In the genomic region with DNA sequence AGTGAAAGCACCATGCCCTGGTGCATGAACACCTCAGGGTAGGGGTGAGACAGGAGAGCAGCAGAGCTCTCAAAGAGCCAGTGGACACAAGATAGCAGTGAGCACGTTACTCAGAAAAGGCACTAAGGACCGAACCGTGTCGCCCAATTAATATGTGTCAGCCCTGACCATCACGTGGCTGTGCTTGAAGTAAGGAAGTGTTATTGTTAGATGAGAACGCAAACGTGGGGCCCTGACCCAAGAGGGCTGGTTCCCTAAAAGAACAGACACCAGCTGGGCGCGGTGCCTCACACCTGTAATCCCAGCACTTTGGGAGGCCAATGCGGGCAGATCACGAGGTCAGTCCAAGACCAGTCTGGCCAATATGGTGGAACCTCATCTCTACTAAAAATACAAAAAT, we compare ENCODE assay signal across 19 cellular contexts. TPM values are rescaled to one million over a fixed set of nuclear protein-coding genes. Genes with fewer than 3 reads are reported as not detected.
DNase-seq lines count a peak whose midpoint lies in the region; ATAC-seq, FAIRE-seq and TF ChIP-seq lines count a peak whose summit lies in the region.
"Had no signal": no experiment of that assay in that cellular context is flagged by ENCODE, and none has a peak within 500 bp of the region (broad histone marks: within the 10 kb centered on the region; RNA-seq: fewer than 3 reads in every experiment).

No MANE protein-coding gene starts in this region.

- no peaks in the 10 kb centered on the region for H3K9me2 ChIP-seq in OCI-LY1 (ENCODE audit: low read depth, low read length)

- peaks cover 4% of the 10 kb centered on the region; the same call in 1 of the 2 replicates for H3K36me3 ChIP-seq in OCI-LY1 (ENCODE audit: insufficient read depth, low read length)
- H3K36me3 ChIP-seq in SJCRH30 = no peaks in the 10 kb centered on the region; the same call in 1 of the 2 replicates

- H3K36me3 Mint-ChIP-seq in activated naive CD8-positive, alpha-beta T cell = no peaks in the 10 kb centered on the region
- peaks cover 6% of the 10 kb centered on the region for H3K36me3 Mint-ChIP-seq in activated naive CD8-positive, alpha-beta T cell treated with anti-CD3 and anti-CD28 coated beads, Interleukin-2, amount 50 U/mL, for 24 hours (ENCODE audit: low read depth)
- H3K36me3 Mint-ChIP-seq in memory B cell = no peaks in the 10 kb centered on the region
- H3K36me3 Mint-ChIP-seq in stimulated activated naive B cell treated with anti-CD40 and anti-IgM and Interleukin-4, amounts not matched to agents 10 μg/mL and 1 μg/mL and 100 μg/mL, for 72 hours = peaks cover 12 to 22% of the 10 kb centered on the region in 2 donors

- no peak for TF ChIP-seq CTCF in OCI-LY1 (IDR thresholded peaks at IDR 0.05; ENCODE audit: low read length)

- H3K4me1 Mint-ChIP-seq in activated naive CD8-positive, alpha-beta T cell (ENCODE audit: low read depth) = peaks cover 68% of the 10 kb centered on the region
- peaks cover 66% of the 10 kb centered on the region for H3K4me1 Mint-ChIP-seq in activated naive CD8-positive, alpha-beta T cell treated with anti-CD3 and anti-CD28 coated beads, Interleukin-2, amount 50 U/mL, for 24 hours
- H3K4me1 Mint-ChIP-seq in memory B cell = peaks cover 38% of the 10 kb centered on the region
- H3K4me1 Mint-ChIP-seq in stimulated activated naive B cell treated with anti-CD40 and anti-IgM and Interleukin-4, amounts not matched to agents 10 μg/mL and 1 μg/mL and 100 μg/mL, for 72 hours = peaks cover 44 to 75% of the 10 kb centered on the region in 2 donors

- H3K27ac Mint-ChIP-seq in activated naive CD8-positive, alpha-beta T cell = no peak overlapping the region
- H3K27ac Mint-ChIP-seq in activated naive CD8-positive, alpha-beta T cell treated with anti-CD3 and anti-CD28 coated beads, Interleukin-2, amount 50 U/mL, for 24 hours = no peak overlapping the region
- H3K27ac Mint-ChIP-seq in memory B cell = no peak overlapping the region
- peak overlapping the region; percentile 82 for H3K27ac Mint-ChIP-seq in stimulated activated naive B cell treated with anti-CD40 and anti-IgM and Interleukin-4, amounts not matched to agents 10 μg/mL and 1 μg/mL and 100 μg/mL, for 72 hours
- H3K27ac Mint-ChIP-seq: CD8-positive, alpha-beta T cell had no signal

- no peaks in the 10 kb centered on the region for H3K27me3 Mint-ChIP-seq in activated naive CD8-positive, alpha-beta T cell
- no peaks in the 10 kb centered on the region for H3K27me3 Mint-ChIP-seq in activated naive CD8-positive, alpha-beta T cell treated with anti-CD3 and anti-CD28 coated beads, Interleukin-2, amount 50 U/mL, for 24 hours
- H3K27me3 Mint-ChIP-seq in memory B cell = no peaks in the 10 kb centered on the region
- no peaks in the 10 kb centered on the region for H3K27me3 Mint-ChIP-seq in stimulated activated naive B cell treated with anti-CD40 and anti-IgM and Interleukin-4, amounts not matched to agents 10 μg/mL and 1 μg/mL and 100 μg/mL, for 72 hours

- no peak for DNase-seq in activated naive CD8-positive, alpha-beta T cell treated with anti-CD3 and anti-CD28 coated beads, Interleukin-2, amount 50 U/mL, for 24 hours
- DNase-seq in memory B cell (ENCODE audit: low spot score in 2 of 2) = no peak
- DNase-seq in stimulated activated naive B cell treated with anti-CD40 and anti-IgM and Interleukin-4, amounts not matched to agents 10 μg/mL and 1 μg/mL and 100 μg/mL, for 72 hours = no peak
- DNase-seq in GM12892 (ENCODE audit: insufficient read length) = no peak
- no peak for DNase-seq in SJCRH30
- DNase-seq: CD8-positive, alpha-beta T cell; NCI-H1048; NCI-H1694; NCI-H2107; NCI-H345; NCI-H526 treated with DMSO at 0.1 percent for 48 hours; Right ventricle myocardium superior had no signal

- H4K20me1 ChIP-seq in OCI-LY1 (ENCODE audit: insufficient read depth, low read length) = no peaks in the 10 kb centered on the region

- H3K9ac ChIP-seq in OCI-LY1 (ENCODE audit: low read length) = peak overlapping the region; percentile 2; the same call in 1 of the 2 replicates

- H3K4me1 ChIP-seq in OCI-LY1 (ENCODE audit: insufficient read depth, low read length, severe bottlenecking) = peaks cover 36% of the 10 kb centered on the region
- H3K4me1 ChIP-seq in SJCRH30 = 0 out of 2 replicates have a peak, but pooled peaks cover 6% of the 10 kb centered on the region

- TF ChIP-seq POLR2A in GM12892 (IDR thresholded peaks at IDR 0.05; ENCODE audit: low read depth, low read length) = no peak

- H3K4me3 ChIP-seq in OCI-LY1 (ENCODE audit: low read depth, low read length, poor library complexity, severe bottlenecking) (no peak overlapping the region), SJCRH30 (no peak overlapping the region)
- H3K4me3 ChIP-seq: A549 had no signal

- peaks cover 49% of the 10 kb centered on the region for H3K79me2 ChIP-seq in OCI-LY1 (ENCODE audit: insufficient read depth, low read length)

- no peak for FAIRE-seq in GM12892 (lab: Jason Lieb, UNC)
- FAIRE-seq: A549, H54 had no signal

- no peak for ATAC-seq in activated naive CD8-positive, alpha-beta T cell treated with anti-CD3 and anti-CD28 coated beads, Interleukin-2, amount 50 U/mL, for 24 hours
- ATAC-seq in memory B cell (ENCODE audit: low read depth) (peak; percentile 31), GM19023 (IDR thresholded peaks at IDR 0.05; ENCODE audit: unreplicated experiment) (no peak)
- ATAC-seq in stimulated activated naive B cell treated with anti-CD40 and anti-IgM and Interleukin-4, amounts not matched to agents 10 μg/mL and 1 μg/mL and 100 μg/mL, for 72 hours (replicated peaks) = peak in 1 of 2 donors; percentile 23
- ATAC-seq: A549; CD8-positive, alpha-beta T cell; Panc1 had no signal

- H2AFZ ChIP-seq in OCI-LY1 (ENCODE audit: low read length) = no peak overlapping the region

- H3F3A ChIP-seq in OCI-LY1 (ENCODE audit: insufficient read depth, low read length) = no peaks in the 10 kb centered on the region

- H3K9me3 ChIP-seq in OCI-LY1 (ENCODE audit: low read length) (0 out of 2 replicates have a peak, but pooled peaks cover 3% of the 10 kb centered on the region), SJCRH30 (replicated peaks) (no peaks in the 10 kb centered on the region)
- H3K9me3 ChIP-seq: A549 had no signal

- H3K9me3 Mint-ChIP-seq in activated naive CD8-positive, alpha-beta T cell (ENCODE audit: low read depth) = no peaks in the 10 kb centered on the region
- H3K9me3 Mint-ChIP-seq in activated naive CD8-positive, alpha-beta T cell treated with anti-CD3 and anti-CD28 coated beads, Interleukin-2, amount 50 U/mL, for 24 hours = no peaks in the 10 kb centered on the region
- H3K9me3 Mint-ChIP-seq in memory B cell = no peaks in the 10 kb centered on the region
- H3K9me3 Mint-ChIP-seq in stimulated activated naive B cell treated with anti-CD40 and anti-IgM and Interleukin-4, amounts not matched to agents 10 μg/mL and 1 μg/mL and 100 μg/mL, for 72 hours = no peaks in the 10 kb centered on the region
- H3K9me3 Mint-ChIP-seq: CD8-positive, alpha-beta T cell had no signal

- no peaks in the 10 kb centered on the region for H3K27me3 ChIP-seq in OCI-LY1 (ENCODE audit: insufficient read depth, low read length)
- no peaks in the 10 kb centered on the region for H3K27me3 ChIP-seq in SJCRH30

- H3K27ac ChIP-seq in OCI-LY1 (ENCODE audit: low read depth, low read length, poor library complexity, severe bottlenecking) (peak overlapping the region; percentile 2), SJCRH30 (no peak overlapping the region)
- H3K27ac ChIP-seq: A549 had no signal

- H3K4me2 ChIP-seq in OCI-LY1 (ENCODE audit: low read length) = peak overlapping the region; percentile 24; the same call in 1 of the 2 replicates
- H3K4me2 ChIP-seq: A549 had no signal

- peak overlapping the region; percentile 23 for H3K4me3 Mint-ChIP-seq in activated naive CD8-positive, alpha-beta T cell
- no peak overlapping the region for H3K4me3 Mint-ChIP-seq in activated naive CD8-positive, alpha-beta T cell treated with anti-CD3 and anti-CD28 coated beads, Interleukin-2, amount 50 U/mL, for 24 hours
- H3K4me3 Mint-ChIP-seq in memory B cell = peak overlapping the region; percentile 24
- no peak overlapping the region for H3K4me3 Mint-ChIP-seq in stimulated activated naive B cell treated with anti-CD40 and anti-IgM and Interleukin-4, amounts not matched to agents 10 μg/mL and 1 μg/mL and 100 μg/mL, for 72 hours
- H3K4me3 Mint-ChIP-seq: CD8-positive, alpha-beta T cell had no signal

RNA-seq across cellular contexts. Expression of gene AXIN1, which starts 16.3 kb away (rescaled TPM):
- 8.6 TPM for polyA plus RNA-seq in GM12892 (2012; ENCODE audit: missing spikeins)
- 20.9 and 21.1 TPM in 2 replicates for total RNA-seq in SJCRH30 (2014; rRNA removed; shearing (Covaris generic))

RNA-seq across cellular contexts. Expression of gene MRPL28, which starts 34.1 kb away (rescaled TPM):
- 59.7 TPM for polyA plus RNA-seq in GM12892 (2012; ENCODE audit: missing spikeins)
- total RNA-seq in SJCRH30 (2014; rRNA removed; shearing (Covaris generic)) = 81.4 and 96.8 TPM in 2 replicates

RNA-seq across cellular contexts. Expression of gene PGAP6, which starts 45.5 kb away (rescaled TPM):
- 20.9 TPM for polyA plus RNA-seq in GM12892 (2012; ENCODE audit: missing spikeins)
- 25.6 and 27.5 TPM in 2 replicates for total RNA-seq in SJCRH30 (2014; rRNA removed; shearing (Covaris generic))

RNA-seq across cellular contexts. Expression of gene PDIA2, which starts 53.3 kb away (rescaled TPM):
- polyA plus RNA-seq in GM12892 (2012; ENCODE audit: missing spikeins) = not detected
- total RNA-seq in SJCRH30 (2014; rRNA removed; shearing (Covaris generic)) = 0.18 and 0.38 TPM in 2 replicates
- total RNA-seq: CD8-positive, alpha-beta T cell had no signal

RNA-seq across cellular contexts. Expression of gene ARHGDIG, which starts 55.9 kb away (rescaled TPM):
- polyA plus RNA-seq in GM12892 (2012; ENCODE audit: missing spikeins) = not detected
- not detected in 2 replicates for total RNA-seq in SJCRH30 (2014; rRNA removed; shearing (Covaris generic))
- total RNA-seq: CD8-positive, alpha-beta T cell; LHCN-M2 had no signal

Comparison
In these comparisons a context has a peak if more than half of its experiments do, and no peak if none do; other contexts are left out.
1. H3K4me3 Mint-ChIP-seq: peak in activated naive CD8-positive, alpha-beta T cell (single experiment) and memory B cell (single experiment); none in activated naive CD8-positive, alpha-beta T cell treated with anti-CD3 and anti-CD28 coated beads, Interleukin-2, amount 50 U/mL, for 24 hours (single experiment) and stimulated activated naive B cell treated with anti-CD40 and anti-IgM and Interleukin-4, amounts not matched to agents 10 μg/mL and 1 μg/mL and 100 μg/mL, for 72 hours (0 of 2).